36 cellular contexts compared by ENCODE assay signal in genomic region chr22:48004936-48005335, GRCh38.
"Had no signal": no experiment of that assay in that cellular context is flagged by ENCODE, and none has a peak within 500 bp of the region (broad histone marks: within the 10 kb centered on the region; RNA-seq: fewer than 3 reads in every experiment).

No MANE protein-coding gene starts in this region.

- H3K27me3 Mint-ChIP-seq: activated CD4-positive, alpha-beta memory T cell treated with anti-CD3 and anti-CD28 coated beads, Interleukin-2, amount 10 ng/mL, durations not matched to agents 7 days and 5 days; activated naive CD4-positive, alpha-beta T cell treated with anti-CD3 and anti-CD28 coated beads, Interleukin-2, amount 10 ng/mL, durations not matched to agents 7 days and 5 days; activated naive CD8-positive, alpha-beta T cell treated with anti-CD3 and anti-CD28 coated beads, Interleukin-2, amount 50 U/mL, for 24 hours had no signal

- H3K4me1 ChIP-seq: ascending aorta had no signal

- ATAC-seq: activated CD4-positive, alpha-beta T cell treated with anti-CD3 and anti-CD28 coated beads for 36 hours; activated CD4-positive, CD25-positive, alpha-beta regulatory T cell treated with anti-CD3 and anti-CD28 coated beads, Interleukin-2, amount 50 U/mL, for 24 hours; activated CD8-positive, alpha-beta memory T cell treated with anti-CD3 and anti-CD28 coated beads, Interleukin-2, amount 10 ng/mL, durations not matched to agents 7 days and 5 days; activated CD8-positive, alpha-beta T cell treated with anti-CD3 and anti-CD28 coated beads, Interleukin-2, amount 10 ng/mL, durations not matched to agents 7 days and 5 days; activated naive CD8-positive, alpha-beta T cell treated with anti-CD3 and anti-CD28 coated beads, Interleukin-2, amount 50 U/mL, for 24 hours; WTC11 had no signal

- H3K4me1 Mint-ChIP-seq: activated CD4-positive, alpha-beta memory T cell treated with anti-CD3 and anti-CD28 coated beads, Interleukin-2, amount 10 ng/mL, durations not matched to agents 7 days and 5 days; activated CD4-positive, alpha-beta T cell treated with anti-CD3 and anti-CD28 coated beads for 36 hours; activated CD4-positive, alpha-beta T cell treated with anti-CD3 and anti-CD28 coated beads, Interleukin-2, amount 10 ng/mL, durations not matched to agents 7 days and 5 days; activated CD8-positive, alpha-beta memory T cell treated with anti-CD3 and anti-CD28 coated beads, Interleukin-2, amount 10 ng/mL, durations not matched to agents 7 days and 5 days; activated naive CD4-positive, alpha-beta T cell treated with anti-CD3 and anti-CD28 coated beads, Interleukin-2, amount 10 ng/mL, durations not matched to agents 7 days and 5 days; activated naive CD4-positive, alpha-beta T cell treated with anti-CD3 and anti-CD28 coated beads, Interleukin-2, amount 50 U/mL, for 24 hours; activated naive CD8-positive, alpha-beta T cell treated with anti-CD3 and anti-CD28 coated beads, Interleukin-2, amount 10 ng/mL, durations not matched to agents 7 days and 5 days; activated naive CD8-positive, alpha-beta T cell treated with anti-CD3 and anti-CD28 coated beads, Interleukin-2, amount 50 U/mL, for 24 hours; central memory CD8-positive, alpha-beta T cell had no signal

- H3K27ac ChIP-seq: ascending aorta, cardiac muscle cell, WERI-Rb-1 had no signal

- H3K4me3 Mint-ChIP-seq: activated CD4-positive, alpha-beta memory T cell treated with anti-CD3 and anti-CD28 coated beads, Interleukin-2, amount 10 ng/mL, durations not matched to agents 7 days and 5 days; activated CD4-positive, alpha-beta T cell treated with anti-CD3 and anti-CD28 coated beads for 36 hours; activated CD4-positive, alpha-beta T cell treated with anti-CD3 and anti-CD28 coated beads, Interleukin-2, amount 10 ng/mL, durations not matched to agents 7 days and 5 days; activated CD8-positive, alpha-beta memory T cell treated with anti-CD3 and anti-CD28 coated beads, Interleukin-2, amount 10 ng/mL, durations not matched to agents 7 days and 5 days; activated CD8-positive, alpha-beta T cell treated with anti-CD3 and anti-CD28 coated beads, Interleukin-2, amount 10 ng/mL, durations not matched to agents 7 days and 5 days; activated naive CD4-positive, alpha-beta T cell treated with anti-CD3 and anti-CD28 coated beads, Interleukin-2, amount 10 ng/mL, durations not matched to agents 7 days and 5 days; activated naive CD4-positive, alpha-beta T cell treated with anti-CD3 and anti-CD28 coated beads, Interleukin-2, amount 50 U/mL, for 24 hours; activated naive CD8-positive, alpha-beta T cell; activated naive CD8-positive, alpha-beta T cell treated with anti-CD3 and anti-CD28 coated beads, Interleukin-2, amount 10 ng/mL, durations not matched to agents 7 days and 5 days; activated naive CD8-positive, alpha-beta T cell treated with anti-CD3 and anti-CD28 coated beads, Interleukin-2, amount 50 U/mL, for 24 hours; activated T-cell treated with anti-CD3 and anti-CD28 coated beads, Interleukin-2, amount 50 U/mL, for 24 hours; brain; central memory CD8-positive, alpha-beta T cell; T-helper 1 cell treated with Interleukin-12 subunit alpha and Interleukin-12 subunit beta and Interleukin-4 antibody, amounts not matched to agents 30 μg/mL and 1 μg/mL, for 36 hours; T-helper 2 cell treated with Interferon-gamma antibody and Interleukin-4, amounts not matched to agents 5 μg/mL and 100 μg/mL, for 36 hours; WTC11 had no signal

- H3K9me3 Mint-ChIP-seq: activated CD4-positive, alpha-beta memory T cell treated with anti-CD3 and anti-CD28 coated beads, Interleukin-2, amount 10 ng/mL, durations not matched to agents 7 days and 5 days; activated CD4-positive, alpha-beta T cell treated with anti-CD3 and anti-CD28 coated beads, Interleukin-2, amount 10 ng/mL, durations not matched to agents 7 days and 5 days; activated naive CD4-positive, alpha-beta T cell treated with anti-CD3 and anti-CD28 coated beads, Interleukin-2, amount 10 ng/mL, durations not matched to agents 7 days and 5 days; activated naive CD4-positive, alpha-beta T cell treated with anti-CD3 and anti-CD28 coated beads, Interleukin-2, amount 50 U/mL, for 24 hours; activated naive CD8-positive, alpha-beta T cell treated with anti-CD3 and anti-CD28 coated beads, Interleukin-2, amount 10 ng/mL, durations not matched to agents 7 days and 5 days; activated naive CD8-positive, alpha-beta T cell treated with anti-CD3 and anti-CD28 coated beads, Interleukin-2, amount 50 U/mL, for 24 hours; activated T-cell treated with anti-CD3 and anti-CD28 coated beads, Interleukin-2, amount 50 U/mL, for 24 hours; activated T-helper 2 cell treated with anti-CD3 and anti-CD28 coated beads, Interferon-gamma antibody, Interleukin-2, Interleukin-4, amounts not matched to agents 10 μg/mL and 5 μg/mL and 100 μg/mL, durations not matched to agents 14 hours and 24 hours and 36 hours; central memory CD8-positive, alpha-beta T cell; T-helper 1 cell treated with Interleukin-12 subunit alpha and Interleukin-12 subunit beta and Interleukin-4 antibody, amounts not matched to agents 30 μg/mL and 1 μg/mL, for 36 hours; T-helper 2 cell treated with Interferon-gamma antibody and Interleukin-4, amounts not matched to agents 5 μg/mL and 100 μg/mL, for 36 hours; WTC11 had no signal

- H3K9me3 ChIP-seq: ascending aorta had no signal

- H3K4me3 ChIP-seq: ascending aorta, cardiac muscle cell had no signal

- H3K27me3 ChIP-seq: ascending aorta, cardiac muscle cell had no signal

- DNase-seq: activated CD4-positive, alpha-beta memory T cell treated with anti-CD3 and anti-CD28 coated beads, Interleukin-2, amount 10 ng/mL, durations not matched to agents 7 days and 5 days; activated CD4-positive, alpha-beta T cell treated with anti-CD3 and anti-CD28 coated beads for 1 hour; activated CD4-positive, alpha-beta T cell treated with anti-CD3 and anti-CD28 coated beads for 36 hours; activated CD4-positive, alpha-beta T cell treated with anti-CD3 and anti-CD28 coated beads for 48 hours; activated CD4-positive, alpha-beta T cell treated with anti-CD3 and anti-CD28 coated beads, Interleukin-2, amount 10 ng/mL, durations not matched to agents 7 days and 5 days; activated CD4-positive, alpha-beta T cell treated with anti-CD3 and anti-CD28 coated beads, Interleukin-2, amount 50 U/mL, for 48 hours; activated CD4-positive, CD25-positive, alpha-beta regulatory T cell; activated CD8-positive, alpha-beta memory T cell treated with anti-CD3 and anti-CD28 coated beads for 24 hours; activated CD8-positive, alpha-beta memory T cell treated with anti-CD3 and anti-CD28 coated beads, Interleukin-2, amount 10 ng/mL, durations not matched to agents 7 days and 5 days; activated CD8-positive, alpha-beta memory T cell treated with anti-CD3 and anti-CD28 coated beads, Interleukin-2, amount 50 U/mL, for 48 hours; activated CD8-positive, alpha-beta T cell treated with anti-CD3 and anti-CD28 coated beads, Interleukin-2, amount 10 ng/mL, durations not matched to agents 7 days and 5 days; activated effector memory CD4-positive, alpha-beta T cell treated with Interleukin-2 at 50 U/mL for 16 hours; activated gamma-delta T cell; activated naive CD4-positive, alpha-beta T cell treated with anti-CD3 and anti-CD28 coated beads, Interleukin-2, amount 10 ng/mL, durations not matched to agents 7 days and 5 days; activated naive CD4-positive, alpha-beta T cell treated with Interleukin-2 at 50 U/mL for 16 hours; activated naive CD8-positive, alpha-beta T cell treated with anti-CD3 and anti-CD28 coated beads, Interleukin-2, amount 10 ng/mL, durations not matched to agents 7 days and 5 days; activated naive CD8-positive, alpha-beta T cell treated with anti-CD3 and anti-CD28 coated beads, Interleukin-2, amount 50 U/mL, for 24 hours; activated T-cell treated with anti-CD3 and anti-CD28 coated beads, Interleukin-2, amount 50 U/mL, for 24 hours; activated T-cell treated with anti-CD3 and anti-CD28 coated beads, Interleukin-2, amount 50 U/mL, for 48 hours; amygdala; anterior cingulate cortex; T-helper 1 cell; T-helper 2 cell; T-helper 9 cell; WERI-Rb-1 had no signal

- H3K27ac Mint-ChIP-seq: activated CD4-positive, alpha-beta memory T cell treated with anti-CD3 and anti-CD28 coated beads, Interleukin-2, amount 10 ng/mL, durations not matched to agents 7 days and 5 days; activated CD4-positive, alpha-beta T cell treated with anti-CD3 and anti-CD28 coated beads for 36 hours; activated CD4-positive, alpha-beta T cell treated with anti-CD3 and anti-CD28 coated beads, Interleukin-2, amount 10 ng/mL, durations not matched to agents 7 days and 5 days; activated CD8-positive, alpha-beta memory T cell treated with anti-CD3 and anti-CD28 coated beads, Interleukin-2, amount 10 ng/mL, durations not matched to agents 7 days and 5 days; activated CD8-positive, alpha-beta T cell treated with anti-CD3 and anti-CD28 coated beads, Interleukin-2, amount 10 ng/mL, durations not matched to agents 7 days and 5 days; activated naive CD4-positive, alpha-beta T cell treated with anti-CD3 and anti-CD28 coated beads, Interleukin-2, amount 10 ng/mL, durations not matched to agents 7 days and 5 days; activated naive CD4-positive, alpha-beta T cell treated with anti-CD3 and anti-CD28 coated beads, Interleukin-2, amount 50 U/mL, for 24 hours; activated naive CD8-positive, alpha-beta T cell; activated naive CD8-positive, alpha-beta T cell treated with anti-CD3 and anti-CD28 coated beads, Interleukin-2, amount 10 ng/mL, durations not matched to agents 7 days and 5 days; activated naive CD8-positive, alpha-beta T cell treated with anti-CD3 and anti-CD28 coated beads, Interleukin-2, amount 50 U/mL, for 24 hours; activated T-cell treated with anti-CD3 and anti-CD28 coated beads, Interleukin-2, amount 50 U/mL, for 24 hours; activated T-helper 2 cell treated with anti-CD3 and anti-CD28 coated beads, Interferon-gamma antibody, Interleukin-2, Interleukin-4, amounts not matched to agents 10 μg/mL and 5 μg/mL and 100 μg/mL, durations not matched to agents 14 hours and 24 hours and 36 hours; brain; T-helper 1 cell treated with Interleukin-12 subunit alpha and Interleukin-12 subunit beta and Interleukin-4 antibody, amounts not matched to agents 30 μg/mL and 1 μg/mL, for 36 hours; T-helper 2 cell treated with Interferon-gamma antibody and Interleukin-4, amounts not matched to agents 5 μg/mL and 100 μg/mL, for 36 hours; WTC11 had no signal

- H3K36me3 ChIP-seq: ascending aorta, cardiac muscle cell, WERI-Rb-1 had no signal
